Comparison of ENCODE assay signal across 1 cellular context in the genomic region with DNA sequence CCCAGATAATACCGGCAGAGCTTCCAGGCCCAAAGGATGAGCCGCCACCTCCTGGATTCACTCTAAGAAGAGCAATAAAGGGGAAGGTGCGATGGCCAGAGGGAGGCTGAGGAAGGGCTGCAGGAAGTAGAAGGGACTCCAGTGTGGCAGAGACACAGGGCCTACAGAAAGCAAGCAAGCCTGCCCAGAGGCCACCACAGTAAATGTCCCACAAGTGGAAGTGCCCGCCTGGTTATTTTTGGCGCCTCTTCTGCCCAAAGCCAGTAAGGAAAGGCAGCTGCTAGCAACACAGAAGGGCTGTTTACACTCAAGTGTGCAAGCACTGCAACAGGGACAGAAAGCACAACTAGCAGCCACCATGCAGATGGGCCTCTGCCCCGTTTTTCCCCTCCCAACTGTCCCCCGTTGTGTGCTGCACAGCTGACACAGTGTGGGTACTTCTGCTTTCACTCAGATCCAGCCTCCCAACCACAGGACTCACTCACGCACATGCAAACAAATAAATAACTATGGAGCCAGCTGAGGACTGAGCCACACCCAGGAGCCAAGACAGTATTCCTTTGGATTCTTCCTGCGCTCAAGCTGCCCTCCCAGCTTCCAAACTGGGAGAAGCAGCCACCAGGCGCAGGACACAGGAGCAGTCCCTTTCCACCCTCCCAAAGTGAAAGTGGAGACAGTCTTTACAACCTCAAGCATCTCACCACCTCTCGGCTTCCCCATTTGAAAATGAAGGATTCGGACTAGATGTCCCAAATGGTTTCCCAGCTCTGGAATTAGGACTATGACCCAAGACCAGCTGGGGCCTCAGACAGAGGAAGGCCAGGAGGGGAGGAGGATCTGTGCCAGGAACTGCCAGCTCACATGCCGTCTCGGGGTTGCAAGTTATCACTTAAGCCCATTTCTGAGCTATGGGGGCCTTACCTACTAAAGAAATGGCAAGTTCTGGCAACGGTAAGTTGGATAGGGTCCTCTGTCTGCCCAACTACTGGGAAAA.
TF ChIP-seq lines count a peak whose summit lies in the region.

No MANE protein-coding gene starts in this region.

TF ChIP-seq in GM12878, 131 proteins besides CTCF, POLR2A, EP300 and RAD21 (continues in another document):
- TF ChIP-seq, protein P1, sequence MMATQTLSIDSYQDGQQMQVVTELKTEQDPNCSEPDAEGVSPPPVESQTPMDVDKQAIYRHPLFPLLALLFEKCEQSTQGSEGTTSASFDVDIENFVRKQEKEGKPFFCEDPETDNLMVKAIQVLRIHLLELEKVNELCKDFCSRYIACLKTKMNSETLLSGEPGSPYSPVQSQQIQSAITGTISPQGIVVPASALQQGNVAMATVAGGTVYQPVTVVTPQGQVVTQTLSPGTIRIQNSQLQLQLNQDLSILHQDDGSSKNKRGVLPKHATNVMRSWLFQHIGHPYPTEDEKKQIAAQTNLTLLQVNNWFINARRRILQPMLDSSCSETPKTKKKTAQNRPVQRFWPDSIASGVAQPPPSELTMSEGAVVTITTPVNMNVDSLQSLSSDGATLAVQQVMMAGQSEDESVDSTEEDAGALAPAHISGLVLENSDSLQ (IDR thresholded peaks at IDR 0.05), result peak; percentile 84
- TF ChIP-seq NFIC (IDR thresholded peaks at IDR 0.05; ENCODE audit: low read depth, low read length) (no peak), BACH1 (IDR thresholded peaks at IDR 0.05; ENCODE audit: borderline replicate concordance) (peak; percentile 57; the same call in 1 of the 2 replicates), JUNB (IDR thresholded peaks at IDR 0.05) (peak; percentile 84), CHD2 (IDR thresholded peaks at IDR 0.05; ENCODE audit: borderline replicate concordance, low read depth, low read length) (0 out of 2 replicates have a peak, but pooled peaks have one; percentile 48), ZNF217 (IDR thresholded peaks at IDR 0.05) (no peak), SREBF2 (IDR thresholded peaks at IDR 0.05; ENCODE audit: low read length) (no peak), EED (IDR thresholded peaks at IDR 0.05; ENCODE audit: low read depth) (peak; percentile 95), YY1 (IDR thresholded peaks at IDR 0.05; ENCODE audit: low read depth, low read length) (peak; percentile 57; the same call in 1 of the 2 replicates), CREM (IDR thresholded peaks at IDR 0.05; ENCODE audit: low read depth) (peak; percentile 84), CBFB (IDR thresholded peaks at IDR 0.05; ENCODE audit: low read depth) (peak; percentile 81; the same call in 1 of the 2 replicates), SIX5 (IDR thresholded peaks at IDR 0.05; ENCODE audit: low read depth, low read length, severe bottlenecking) (no peak), IKZF1 (conservative IDR thresholded peaks at IDR 0.05) (peak; percentile 86), EZH2 (IDR thresholded peaks at IDR 0.05; ENCODE audit: borderline replicate concordance, control insufficient read depth, low read depth, low read length) (no peak), BHLHE40 (IDR thresholded peaks at IDR 0.05; ENCODE audit: borderline replicate concordance in 1 of 2, low read depth in 2 of 2, low read length in 1 of 2) (peak; percentile 82 to 86), TBL1XR1 (IDR thresholded peaks at IDR 0.05; ENCODE audit: low read depth, low read length) (peak; percentile 74), GATAD2B (conservative IDR thresholded peaks at IDR 0.05; ENCODE audit: low read depth) (no peak; the same call in 1 of the 2 replicates), NBN (IDR thresholded peaks at IDR 0.05) (peak; percentile 53; the same call in 1 of the 2 replicates), TCF12 (IDR thresholded peaks at IDR 0.05; ENCODE audit: low read depth, low read length) (peak; percentile 96), POU2F2 (IDR thresholded peaks at IDR 0.05; ENCODE audit: borderline replicate concordance, low read depth, low read length) (peak; percentile 79), IRF4 (IDR thresholded peaks at IDR 0.05; ENCODE audit: low read depth, low read length) (peak; percentile 95), IKZF2 (IDR thresholded peaks at IDR 0.05) (peak; percentile 90 to 92), EGR1 (IDR thresholded peaks at IDR 0.05; ENCODE audit: borderline replicate concordance in 1 of 2, low read depth in 2 of 2, low read length in 2 of 2) (peak in 1 of 2 experiments; percentile 33; a peak in 1 of 3 replicates), BMI1 (IDR thresholded peaks at IDR 0.05; ENCODE audit: borderline replicate concordance) (peak; percentile 31; the same call in 1 of the 2 replicates), STAT1 (conservative IDR thresholded peaks at IDR 0.05) (0 out of 2 replicates have a peak, but pooled peaks have one; percentile 15), SP1 (IDR thresholded peaks at IDR 0.05; ENCODE audit: low read depth, low read length) (peak; percentile 33), PAX8 (IDR thresholded peaks at IDR 0.05) (no peak)
- TF ChIP-seq, protein P2, sequence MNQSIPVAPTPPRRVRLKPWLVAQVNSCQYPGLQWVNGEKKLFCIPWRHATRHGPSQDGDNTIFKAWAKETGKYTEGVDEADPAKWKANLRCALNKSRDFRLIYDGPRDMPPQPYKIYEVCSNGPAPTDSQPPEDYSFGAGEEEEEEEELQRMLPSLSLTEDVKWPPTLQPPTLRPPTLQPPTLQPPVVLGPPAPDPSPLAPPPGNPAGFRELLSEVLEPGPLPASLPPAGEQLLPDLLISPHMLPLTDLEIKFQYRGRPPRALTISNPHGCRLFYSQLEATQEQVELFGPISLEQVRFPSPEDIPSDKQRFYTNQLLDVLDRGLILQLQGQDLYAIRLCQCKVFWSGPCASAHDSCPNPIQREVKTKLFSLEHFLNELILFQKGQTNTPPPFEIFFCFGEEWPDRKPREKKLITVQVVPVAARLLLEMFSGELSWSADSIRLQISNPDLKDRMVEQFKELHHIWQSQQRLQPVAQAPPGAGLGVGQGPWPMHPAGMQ (IDR thresholded peaks at IDR 0.05; ENCODE audit: borderline replicate concordance), result no peak
- TF ChIP-seq, protein P3, sequence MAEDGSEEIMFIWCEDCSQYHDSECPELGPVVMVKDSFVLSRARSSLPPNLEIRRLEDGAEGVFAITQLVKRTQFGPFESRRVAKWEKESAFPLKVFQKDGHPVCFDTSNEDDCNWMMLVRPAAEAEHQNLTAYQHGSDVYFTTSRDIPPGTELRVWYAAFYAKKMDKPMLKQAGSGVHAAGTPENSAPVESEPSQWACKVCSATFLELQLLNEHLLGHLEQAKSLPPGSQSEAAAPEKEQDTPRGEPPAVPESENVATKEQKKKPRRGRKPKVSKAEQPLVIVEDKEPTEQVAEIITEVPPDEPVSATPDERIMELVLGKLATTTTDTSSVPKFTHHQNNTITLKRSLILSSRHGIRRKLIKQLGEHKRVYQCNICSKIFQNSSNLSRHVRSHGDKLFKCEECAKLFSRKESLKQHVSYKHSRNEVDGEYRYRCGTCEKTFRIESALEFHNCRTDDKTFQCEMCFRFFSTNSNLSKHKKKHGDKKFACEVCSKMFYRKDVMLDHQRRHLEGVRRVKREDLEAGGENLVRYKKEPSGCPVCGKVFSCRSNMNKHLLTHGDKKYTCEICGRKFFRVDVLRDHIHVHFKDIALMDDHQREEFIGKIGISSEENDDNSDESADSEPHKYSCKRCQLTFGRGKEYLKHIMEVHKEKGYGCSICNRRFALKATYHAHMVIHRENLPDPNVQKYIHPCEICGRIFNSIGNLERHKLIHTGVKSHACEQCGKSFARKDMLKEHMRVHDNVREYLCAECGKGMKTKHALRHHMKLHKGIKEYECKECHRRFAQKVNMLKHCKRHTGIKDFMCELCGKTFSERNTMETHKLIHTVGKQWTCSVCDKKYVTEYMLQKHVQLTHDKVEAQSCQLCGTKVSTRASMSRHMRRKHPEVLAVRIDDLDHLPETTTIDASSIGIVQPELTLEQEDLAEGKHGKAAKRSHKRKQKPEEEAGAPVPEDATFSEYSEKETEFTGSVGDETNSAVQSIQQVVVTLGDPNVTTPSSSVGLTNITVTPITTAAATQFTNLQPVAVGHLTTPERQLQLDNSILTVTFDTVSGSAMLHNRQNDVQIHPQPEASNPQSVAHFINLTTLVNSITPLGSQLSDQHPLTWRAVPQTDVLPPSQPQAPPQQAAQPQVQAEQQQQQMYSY (CRISPR knock-in tag; IDR thresholded peaks at IDR 0.05), result no peak
- TF ChIP-seq, protein P4, sequence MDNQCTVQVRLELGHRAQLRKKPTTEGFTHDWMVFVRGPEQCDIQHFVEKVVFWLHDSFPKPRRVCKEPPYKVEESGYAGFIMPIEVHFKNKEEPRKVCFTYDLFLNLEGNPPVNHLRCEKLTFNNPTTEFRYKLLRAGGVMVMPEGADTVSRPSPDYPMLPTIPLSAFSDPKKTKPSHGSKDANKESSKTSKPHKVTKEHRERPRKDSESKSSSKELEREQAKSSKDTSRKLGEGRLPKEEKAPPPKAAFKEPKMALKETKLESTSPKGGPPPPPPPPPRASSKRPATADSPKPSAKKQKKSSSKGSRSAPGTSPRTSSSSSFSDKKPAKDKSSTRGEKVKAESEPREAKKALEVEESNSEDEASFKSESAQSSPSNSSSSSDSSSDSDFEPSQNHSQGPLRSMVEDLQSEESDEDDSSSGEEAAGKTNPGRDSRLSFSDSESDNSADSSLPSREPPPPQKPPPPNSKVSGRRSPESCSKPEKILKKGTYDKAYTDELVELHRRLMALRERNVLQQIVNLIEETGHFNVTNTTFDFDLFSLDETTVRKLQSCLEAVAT (IDR thresholded peaks at IDR 0.05), result peak; percentile 54; the same call in 1 of the 2 replicates
- TF ChIP-seq, protein P5, sequence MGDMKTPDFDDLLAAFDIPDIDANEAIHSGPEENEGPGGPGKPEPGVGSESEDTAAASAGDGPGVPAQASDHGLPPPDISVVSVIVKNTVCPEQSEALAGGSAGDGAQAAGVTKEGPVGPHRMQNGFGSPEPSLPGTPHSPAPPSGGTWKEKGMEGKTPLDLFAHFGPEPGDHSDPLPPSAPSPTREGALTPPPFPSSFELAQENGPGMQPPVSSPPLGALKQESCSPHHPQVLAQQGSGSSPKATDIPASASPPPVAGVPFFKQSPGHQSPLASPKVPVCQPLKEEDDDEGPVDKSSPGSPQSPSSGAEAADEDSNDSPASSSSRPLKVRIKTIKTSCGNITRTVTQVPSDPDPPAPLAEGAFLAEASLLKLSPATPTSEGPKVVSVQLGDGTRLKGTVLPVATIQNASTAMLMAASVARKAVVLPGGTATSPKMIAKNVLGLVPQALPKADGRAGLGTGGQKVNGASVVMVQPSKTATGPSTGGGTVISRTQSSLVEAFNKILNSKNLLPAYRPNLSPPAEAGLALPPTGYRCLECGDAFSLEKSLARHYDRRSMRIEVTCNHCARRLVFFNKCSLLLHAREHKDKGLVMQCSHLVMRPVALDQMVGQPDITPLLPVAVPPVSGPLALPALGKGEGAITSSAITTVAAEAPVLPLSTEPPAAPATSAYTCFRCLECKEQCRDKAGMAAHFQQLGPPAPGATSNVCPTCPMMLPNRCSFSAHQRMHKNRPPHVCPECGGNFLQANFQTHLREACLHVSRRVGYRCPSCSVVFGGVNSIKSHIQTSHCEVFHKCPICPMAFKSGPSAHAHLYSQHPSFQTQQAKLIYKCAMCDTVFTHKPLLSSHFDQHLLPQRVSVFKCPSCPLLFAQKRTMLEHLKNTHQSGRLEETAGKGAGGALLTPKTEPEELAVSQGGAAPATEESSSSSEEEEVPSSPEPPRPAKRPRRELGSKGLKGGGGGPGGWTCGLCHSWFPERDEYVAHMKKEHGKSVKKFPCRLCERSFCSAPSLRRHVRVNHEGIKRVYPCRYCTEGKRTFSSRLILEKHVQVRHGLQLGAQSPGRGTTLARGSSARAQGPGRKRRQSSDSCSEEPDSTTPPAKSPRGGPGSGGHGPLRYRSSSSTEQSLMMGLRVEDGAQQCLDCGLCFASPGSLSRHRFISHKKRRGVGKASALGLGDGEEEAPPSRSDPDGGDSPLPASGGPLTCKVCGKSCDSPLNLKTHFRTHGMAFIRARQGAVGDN (IDR thresholded peaks at IDR 0.05), result 0 out of 2 replicates have a peak, but pooled peaks have one; percentile 21
- TF ChIP-seq, protein P6, sequence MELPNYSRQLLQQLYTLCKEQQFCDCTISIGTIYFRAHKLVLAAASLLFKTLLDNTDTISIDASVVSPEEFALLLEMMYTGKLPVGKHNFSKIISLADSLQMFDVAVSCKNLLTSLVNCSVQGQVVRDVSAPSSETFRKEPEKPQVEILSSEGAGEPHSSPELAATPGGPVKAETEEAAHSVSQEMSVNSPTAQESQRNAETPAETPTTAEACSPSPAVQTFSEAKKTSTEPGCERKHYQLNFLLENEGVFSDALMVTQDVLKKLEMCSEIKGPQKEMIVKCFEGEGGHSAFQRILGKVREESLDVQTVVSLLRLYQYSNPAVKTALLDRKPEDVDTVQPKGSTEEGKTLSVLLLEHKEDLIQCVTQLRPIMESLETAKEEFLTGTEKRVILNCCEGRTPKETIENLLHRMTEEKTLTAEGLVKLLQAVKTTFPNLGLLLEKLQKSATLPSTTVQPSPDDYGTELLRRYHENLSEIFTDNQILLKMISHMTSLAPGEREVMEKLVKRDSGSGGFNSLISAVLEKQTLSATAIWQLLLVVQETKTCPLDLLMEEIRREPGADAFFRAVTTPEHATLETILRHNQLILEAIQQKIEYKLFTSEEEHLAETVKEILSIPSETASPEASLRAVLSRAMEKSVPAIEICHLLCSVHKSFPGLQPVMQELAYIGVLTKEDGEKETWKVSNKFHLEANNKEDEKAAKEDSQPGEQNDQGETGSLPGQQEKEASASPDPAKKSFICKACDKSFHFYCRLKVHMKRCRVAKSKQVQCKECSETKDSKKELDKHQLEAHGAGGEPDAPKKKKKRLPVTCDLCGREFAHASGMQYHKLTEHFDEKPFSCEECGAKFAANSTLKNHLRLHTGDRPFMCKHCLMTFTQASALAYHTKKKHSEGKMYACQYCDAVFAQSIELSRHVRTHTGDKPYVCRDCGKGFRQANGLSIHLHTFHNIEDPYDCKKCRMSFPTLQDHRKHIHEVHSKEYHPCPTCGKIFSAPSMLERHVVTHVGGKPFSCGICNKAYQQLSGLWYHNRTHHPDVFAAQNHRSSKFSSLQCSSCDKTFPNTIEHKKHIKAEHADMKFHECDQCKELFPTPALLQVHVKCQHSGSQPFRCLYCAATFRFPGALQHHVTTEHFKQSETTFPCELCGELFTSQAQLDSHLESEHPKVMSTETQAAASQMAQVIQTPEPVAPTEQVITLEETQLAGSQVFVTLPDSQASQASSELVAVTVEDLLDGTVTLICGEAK (IDR thresholded peaks at IDR 0.05; ENCODE audit: borderline replicate concordance), result no peak
- TF ChIP-seq, protein P7, sequence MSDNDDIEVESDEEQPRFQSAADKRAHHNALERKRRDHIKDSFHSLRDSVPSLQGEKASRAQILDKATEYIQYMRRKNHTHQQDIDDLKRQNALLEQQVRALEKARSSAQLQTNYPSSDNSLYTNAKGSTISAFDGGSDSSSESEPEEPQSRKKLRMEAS (IDR thresholded peaks at IDR 0.05; ENCODE audit: low read depth, low read length), result peak; percentile 62; the same call in 1 of the 2 replicates
